ENCODE assay signal across 8 cellular contexts in the genomic region with DNA sequence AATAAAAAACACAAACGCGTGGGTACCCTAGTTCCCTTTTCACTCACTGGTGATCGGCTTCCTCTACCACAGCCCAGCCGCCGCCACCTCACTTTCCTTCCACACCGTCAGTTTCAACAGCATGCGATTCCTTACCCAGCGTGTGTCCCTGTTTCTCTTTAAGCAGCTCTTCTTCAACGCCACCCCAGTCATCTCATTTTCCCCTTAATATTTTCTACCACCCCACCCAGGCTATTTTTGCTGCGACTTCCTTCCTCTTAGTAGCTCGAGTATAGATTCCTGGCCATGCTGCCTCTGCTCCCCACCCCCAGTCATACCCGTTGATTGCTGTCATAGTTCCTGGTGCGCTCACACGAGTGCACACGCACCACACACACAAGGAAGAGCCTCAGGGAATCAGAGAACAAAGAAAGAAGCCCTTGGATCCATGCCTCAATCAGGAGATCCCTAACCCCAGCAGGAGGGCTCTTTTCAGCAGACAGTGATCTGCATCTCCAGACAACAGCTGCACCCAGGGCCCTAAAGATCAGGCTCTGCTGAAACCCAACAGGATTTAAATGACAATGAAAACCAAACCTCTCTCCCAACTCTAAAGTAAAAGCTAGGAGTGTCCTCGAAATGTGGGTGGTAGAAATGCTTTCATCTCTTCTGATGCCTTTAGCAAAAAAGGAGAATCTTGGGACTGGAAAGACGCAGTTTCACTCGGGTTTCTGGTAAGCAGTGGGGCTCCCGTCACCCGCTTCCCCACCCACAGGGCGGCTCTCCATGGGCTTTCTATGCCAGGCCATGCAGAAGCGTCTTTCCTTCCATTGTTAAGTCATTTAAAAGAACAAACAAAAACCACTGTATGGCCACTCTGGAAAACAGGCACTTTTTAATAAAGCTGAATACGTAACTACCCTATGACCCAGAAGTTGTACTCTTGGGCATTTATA. TPM values are rescaled to one million over a fixed set of nuclear protein-coding genes. Genes with fewer than 3 reads are reported as not detected.
DNase-seq lines count a peak whose midpoint lies in the region; ATAC-seq and TF ChIP-seq lines count a peak whose summit lies in the region.

No MANE protein-coding gene starts in this region.

- H3K4me1 ChIP-seq in IMR-90 (ENCODE audit: control insufficient read depth, insufficient read depth, low read length) (peaks cover 25% of the 10 kb centered on the region), body of pancreas (peaks cover 94% of the 10 kb centered on the region), iPS DF 6.9 (ENCODE audit: control insufficient read depth, insufficient read depth, low read length) (peaks cover 3% of the 10 kb centered on the region; the same call in 1 of the 2 replicates), skeletal muscle satellite cell (ENCODE audit: control insufficient read depth, insufficient read depth, low read length) (peaks cover 46% of the 10 kb centered on the region)

- H3K4me3 ChIP-seq in IMR-90 (ENCODE audit: insufficient read depth, low read depth, low read length) (peak overlapping the region; percentile 33), body of pancreas (no peak overlapping the region), iPS DF 6.9 (ENCODE audit: low read length) (no peak overlapping the region), skeletal muscle satellite cell (ENCODE audit: low read length) (peak overlapping the region; percentile 50)

- peak overlapping the region; percentile 98 for H3K14ac ChIP-seq in IMR-90 (replicated peaks; ENCODE audit: low read depth, low read length)

- H2BK15ac ChIP-seq in IMR-90 (ENCODE audit: low read depth, low read length): peak overlapping the region; percentile 59; the same call in 1 of the 3 replicates

- no peak; the same call in 1 of the 2 replicates for TF ChIP-seq RAD21 in IMR-90 (IDR thresholded peaks at IDR 0.05; ENCODE audit: low read length)

- H3K4me3 Mint-ChIP-seq in Calu3 (ENCODE audit: low read depth, unreplicated experiment): peak overlapping the region; percentile 64

- in situ Hi-C loops in IMR-90 (cut with MboI; ENCODE audit: low sequenced_read_pairs): loop anchor here (5.0 kb wide), 1 partner anchor 80 kb away; no protein-coding TSS in a partner anchor

- H2BK5ac ChIP-seq in IMR-90 (ENCODE audit: low read depth, low read length, poor library complexity, severe bottlenecking): peak overlapping the region; percentile 74

- peak overlapping the region; percentile 97 for H3K4ac ChIP-seq in IMR-90 (ENCODE audit: low read depth, low read length)

- H3K4me1 Mint-ChIP-seq in Calu3 (ENCODE audit: low read depth, unreplicated experiment): peaks cover 50% of the 10 kb centered on the region

- peak overlapping the region; percentile 95 for H2AK9ac ChIP-seq in IMR-90 (replicated peaks; ENCODE audit: low read depth, low read length, poor library complexity)

- no peaks in the 10 kb centered on the region for H3K27me3 Mint-ChIP-seq in Calu3 (ENCODE audit: unreplicated experiment)

- peaks cover 42 to 87% of the 10 kb centered on the region in 2 experiments for H3K79me1 ChIP-seq in IMR-90 (ENCODE audit: low read depth in 1 of 2, low read length in 2 of 2)

- ATAC-seq in IMR-90 (ENCODE audit: low read depth) (peak; percentile 87), body of pancreas (peak; percentile 33), GM21367 (IDR thresholded peaks at IDR 0.05; ENCODE audit: unreplicated experiment) (no peak), GM18858 (IDR thresholded peaks at IDR 0.05; ENCODE audit: unreplicated experiment) (no peak)

- H3K4me2 ChIP-seq in IMR-90 (ENCODE audit: low read depth, low read length): peak overlapping the region; percentile 92
- H3K4me2 ChIP-seq in skeletal muscle satellite cell (ENCODE audit: low read length): peak overlapping the region; percentile 67

- dilution Hi-C loops in IMR-90 (cut with HindIII; ENCODE audit: low sequenced_read_pairs, unreplicated experiment): no loop called here

- DNase-seq in Calu3 (peak; percentile 87), IMR-90 (peak; percentile 88), SIG-M5 treated with dmso at 0.1 percent for 504 hours (lab: John Stamatoyannopoulos, UW; ENCODE audit: unreplicated experiment) (peak; percentile 97), body of pancreas (peak in 3 of 4 donors; percentile 54 to 82 (median 61)), iPS DF 6.9 (ENCODE audit: low read depth, low spot score) (peak; percentile 100)

- H2AK5ac ChIP-seq in IMR-90 (ENCODE audit: low read depth, low read length): peak overlapping the region; percentile 95

- H3K9ac ChIP-seq in IMR-90 (ENCODE audit: low read depth, low read length): peak overlapping the region; percentile 70
- peak overlapping the region; percentile 65 for H3K9ac ChIP-seq in skeletal muscle satellite cell (ENCODE audit: low read depth, low read length)

- WGBS in IMR-90 (ENCODE audit: extremely low coverage in 2 of 2, insufficient read length in 1 of 2), 2 experiments: 47% methylated on average over 11 of the region's 23 CpGs; no CpG with 5 or more reads in 1 of the 2 experiments
- WGBS in body of pancreas, 2 donors: 37 to 63% methylated on average over 23 of the region's 23 CpGs
- no CpG with 5 or more reads among the region's 23 CpGs for WGBS in iPS DF 6.9 (ENCODE audit: insufficient coverage, insufficient read length)

- H3K9me1 ChIP-seq in IMR-90 (ENCODE audit: insufficient read depth, low read length): no peaks in the 10 kb centered on the region; the same call in 1 of the 2 replicates

- peak overlapping the region; percentile 98 for H3K23ac ChIP-seq in IMR-90 (ENCODE audit: low read depth, low read length)

- intact Hi-C loops in Calu3 (cut with micrococcal nuclease; ENCODE audit: unreplicated experiment): loop anchor here (2.0 to 5.0 kb wide), 2 partner anchors 15 to 80 kb away; no protein-coding TSS in a partner anchor
- intact Hi-C loops in IMR-90 (cut with micrococcal nuclease): no loop called here
- intact Hi-C loops in body of pancreas (cut with DNase I): no loop called here

- peaks cover 86% of the 10 kb centered on the region for H3K36me3 Mint-ChIP-seq in Calu3 (ENCODE audit: insufficient read depth, unreplicated experiment)

- TF ChIP-seq POLR2A in IMR-90 (IDR thresholded peaks at IDR 0.05; ENCODE audit: low read depth, low read length) (no peak), body of pancreas (IDR thresholded peaks at IDR 0.05) (peak in 2 of 3 donors; percentile 28 to 42)

- peak overlapping the region; percentile 91 for H4K91ac ChIP-seq in IMR-90 (ENCODE audit: insufficient read depth, low read depth, low read length)

- CTCF ChIA-PET in Calu3 (lab: Charles Lee): interaction anchor here (0.5 to 2.3 kb wide), 8 partner anchors 16 to 576 kb away, joined by 3 to 16 read pairs (median 6); no protein-coding TSS in a partner anchor
- CTCF ChIA-PET in IMR-90 (lab: Yijun Ruan, JAX): interaction anchor here (0.8 to 1.4 kb wide), 3 partner anchors 8 to 80 kb away, joined by 3 to 6 read pairs (median 4); no protein-coding TSS in a partner anchor

- no peaks in the 10 kb centered on the region for H3K27me3 ChIP-seq in IMR-90 (ENCODE audit: control insufficient read depth, insufficient read depth, low read length)
- no peaks in the 10 kb centered on the region for H3K27me3 ChIP-seq in body of pancreas
- H3K27me3 ChIP-seq in iPS DF 6.9 (ENCODE audit: control insufficient read depth, insufficient read depth, low read length): peaks cover 65% of the 10 kb centered on the region
- no peaks in the 10 kb centered on the region for H3K27me3 ChIP-seq in skeletal muscle satellite cell (ENCODE audit: control insufficient read depth, insufficient read depth, low read length)

- peak overlapping the region; percentile 86 for H2BK120ac ChIP-seq in IMR-90 (ENCODE audit: low read depth, low read length)

- peaks cover 32% of the 10 kb centered on the region for H4K20me1 ChIP-seq in IMR-90 (ENCODE audit: insufficient read depth, low read length)

- H2AFZ ChIP-seq in IMR-90 (replicated peaks; ENCODE audit: low read length, poor library complexity): peak overlapping the region; percentile 78

- H4K5ac ChIP-seq in IMR-90 (ENCODE audit: low read depth, low read length): peak overlapping the region; percentile 90

- H3K9me3 ChIP-seq in IMR-90 (ENCODE audit: control insufficient read depth, insufficient read depth, low read length): no peaks in the 10 kb centered on the region
- no peaks in the 10 kb centered on the region for H3K9me3 ChIP-seq in body of pancreas
- no peaks in the 10 kb centered on the region for H3K9me3 ChIP-seq in iPS DF 6.9 (ENCODE audit: control insufficient read depth, insufficient read depth, low read length)
- H3K9me3 ChIP-seq in skeletal muscle satellite cell (replicated peaks; ENCODE audit: low read length): no peaks in the 10 kb centered on the region

- peak overlapping the region; percentile 71 for H3K56ac ChIP-seq in IMR-90 (ENCODE audit: extremely low read depth, insufficient read depth, low read length)

- POLR2A ChIA-PET in IMR-90 (lab: Charles Lee; ENCODE audit: unreplicated experiment): interaction anchor here (0.5 kb wide), 1 partner anchor 359 kb away, joined by 3 read pairs; no protein-coding TSS in a partner anchor

- H2BK20ac ChIP-seq in IMR-90 (ENCODE audit: low read depth, low read length): peak overlapping the region; percentile 62; the same call in 1 of the 2 replicates

- H3K9me3 Mint-ChIP-seq in Calu3 (ENCODE audit: low read depth, unreplicated experiment): no peaks in the 10 kb centered on the region

- H3K18ac ChIP-seq in IMR-90 (ENCODE audit: low read depth, low read length): peak overlapping the region; percentile 81

- H3K27ac Mint-ChIP-seq in Calu3 (ENCODE audit: unreplicated experiment): peak overlapping the region; percentile 91

- peak overlapping the region; percentile 65 to 90 for H4K8ac ChIP-seq in IMR-90 (ENCODE audit: low read depth in 2 of 2, low read length in 2 of 2)

- H3K27ac ChIP-seq in IMR-90 (ENCODE audit: insufficient read depth, low read length) (peak overlapping the region; percentile 91), body of pancreas (peak overlapping the region; percentile 46 to 89 (median 77)), iPS DF 6.9 (ENCODE audit: low read length) (no peak overlapping the region)

- peaks cover 30% of the 10 kb centered on the region for H3K36me3 ChIP-seq in IMR-90 (ENCODE audit: control insufficient read depth, insufficient read depth, low read length)
- H3K36me3 ChIP-seq in body of pancreas (replicated peaks in 1 of 2; ENCODE audit: insufficient read depth in 1 of 2, low read depth in 2 of 2): no peaks in the 10 kb centered on the region
- H3K36me3 ChIP-seq in iPS DF 6.9 (ENCODE audit: control insufficient read depth, insufficient read depth, low read length): no peaks in the 10 kb centered on the region
- peaks cover 26% of the 10 kb centered on the region for H3K36me3 ChIP-seq in skeletal muscle satellite cell (ENCODE audit: insufficient read depth, low read length)

- BruUV-seq in Calu3 (replicated peaks; lab: Mats Ljungman, UMichigan): TSS peak; percentile 89
- no TSS peak for BruUV-seq in IMR-90 (replicated peaks; lab: Mats Ljungman, UMichigan)

- TF ChIP-seq CTCF in Calu3 (IDR thresholded peaks at IDR 0.05; ENCODE audit: unreplicated experiment): no peak
- no peak for TF ChIP-seq CTCF in IMR-90 (conservative IDR thresholded peaks at IDR 0.05; ENCODE audit: low read depth, low read length)
- TF ChIP-seq CTCF in body of pancreas (IDR thresholded peaks at IDR 0.05): no peak

RNA-seq across cellular contexts. Expression of gene VPS37B, which starts 23.8 kb away (rescaled TPM):
- total RNA-seq in Calu3 (2022): 104 and 118 TPM in 2 replicates
- total RNA-seq in IMR-90 (2012; rRNA removed): 8.6 and 13.9 TPM in 2 replicates
- polyA plus RNA-seq in IMR-90 (2012; rRNA removed): 25.7 and 29.9 TPM in 2 replicates
- 30.2 and 32.2 TPM in 2 replicates for polyA plus RNA-seq in IMR-90 (2012; cell fraction: cytosol; rRNA removed)
- polyA plus RNA-seq in IMR-90 (2012; cell fraction: nucleus; rRNA removed; ENCODE audit: low replicate concordance): 46.1 and 46.4 TPM in 2 replicates
- total RNA-seq in body of pancreas: 10 to 100 TPM; 18.7 to 46.8 TPM
- total RNA-seq in skeletal muscle satellite cell (2012; rRNA removed): 19.2 and 22.1 TPM in 2 replicates

RNA-seq across cellular contexts. Expression of gene HIP1R, which starts 36.9 kb away (rescaled TPM):
- total RNA-seq in Calu3 (2022) (234 and 246 TPM in 2 replicates), IMR-90 (2012; rRNA removed) (9.7 and 13.8 TPM in 2 replicates), body of pancreas (100 to 1,000 TPM; 111 to 183 TPM)
- 18.5 and 20.7 TPM in 2 replicates for polyA plus RNA-seq in IMR-90 (2012; rRNA removed)
- polyA plus RNA-seq in IMR-90 (2012; cell fraction: cytosol; rRNA removed): 9.6 and 10.4 TPM in 2 replicates
- polyA plus RNA-seq in IMR-90 (2012; cell fraction: nucleus; rRNA removed; ENCODE audit: low replicate concordance): 96.7 and 158 TPM in 2 replicates
- 20.5 and 30.2 TPM in 2 replicates for total RNA-seq in skeletal muscle satellite cell (2012; rRNA removed)

Comparison
In these comparisons a context has a peak if more than half of its experiments do, and no peak if none do; other contexts are left out.
1. ATAC-seq: peak in IMR-90 (single experiment) and body of pancreas (single experiment); none in GM21367 (single experiment) and GM18858 (single experiment).
2. H3K4me3 ChIP-seq: peak in IMR-90 (single experiment) and skeletal muscle satellite cell (single experiment); none in body of pancreas (0 of 2) and iPS DF 6.9 (single experiment).
3. Peak in every context shown above with its lines, with median percentiles within 50 percentile points of each other: DNase-seq.